In genomic region chr17:14297161-14297851, GRCh38 we compare ENCODE assay signal across 1 cellular context.
TF ChIP-seq lines count a peak whose summit lies in the region.

No MANE protein-coding gene starts in this region.

TF ChIP-seq in HepG2, 621 proteins besides CTCF, POLR2A, EP300 and RAD21 (continued from another document and continues in another):
- no peak for TF ChIP-seq TRAFD1 (CRISPR knock-in tag; IDR thresholded peaks at IDR 0.05; ENCODE audit: borderline replicate concordance)
- TF ChIP-seq DMAP1 (CRISPR knock-in tag; IDR thresholded peaks at IDR 0.05): peak; percentile 40; the same call in 1 of the 2 replicates
- no peak for TF ChIP-seq GRHL1 (CRISPR knock-in tag; conservative IDR thresholded peaks at IDR 0.05)
- TF ChIP-seq KLF6 (CRISPR knock-in tag; IDR thresholded peaks at IDR 0.05): no peak
- TF ChIP-seq ZNF383 (CRISPR knock-in tag; IDR thresholded peaks at IDR 0.05; ENCODE audit: borderline replicate concordance): no peak
- no peak for TF ChIP-seq POLR2AphosphoS5 (IDR thresholded peaks at IDR 0.05; ENCODE audit: low read depth, low read length)
- peak; percentile 82; the same call in 1 of the 2 replicates for TF ChIP-seq ZNF703 (CRISPR knock-in tag; IDR thresholded peaks at IDR 0.05; ENCODE audit: borderline replicate concordance)
- no peak for TF ChIP-seq MLLT10 (CRISPR knock-in tag; IDR thresholded peaks at IDR 0.05)
- no peak for TF ChIP-seq ZBTB39 (CRISPR knock-in tag; IDR thresholded peaks at IDR 0.05)
- TF ChIP-seq ZBTB14 (CRISPR knock-in tag; IDR thresholded peaks at IDR 0.05): no peak
- no peak for TF ChIP-seq CREM (IDR thresholded peaks at IDR 0.05)
- TF ChIP-seq CREM (CRISPR knock-in tag; IDR thresholded peaks at IDR 0.05): no peak
- no peak for TF ChIP-seq LRRFIP1 (CRISPR knock-in tag; conservative IDR thresholded peaks at IDR 0.05)
- TF ChIP-seq ZBTB21 (CRISPR knock-in tag; IDR thresholded peaks at IDR 0.05): no peak
- TF ChIP-seq CBX1 (IDR thresholded peaks at IDR 0.05; ENCODE audit: low read depth): peak; percentile 14
- 0 out of 2 replicates have a peak, but pooled peaks have one; percentile 59 for TF ChIP-seq FIP1L1 (IDR thresholded peaks at IDR 0.05; ENCODE audit: borderline replicate concordance, insufficient read depth, low read depth, low read length)
- no peak for TF ChIP-seq ZNF33A (CRISPR knock-in tag; IDR thresholded peaks at IDR 0.05; ENCODE audit: borderline replicate concordance)
- TF ChIP-seq DMTF1 (CRISPR knock-in tag; IDR thresholded peaks at IDR 0.05): no peak
- TF ChIP-seq TBX2 (CRISPR knock-in tag; IDR thresholded peaks at IDR 0.05; ENCODE audit: borderline replicate concordance): peak; percentile 93
- TF ChIP-seq MATR3 (CRISPR knock-in tag; IDR thresholded peaks at IDR 0.05): no peak
- peak; percentile 64; the same call in 1 of the 2 replicates for TF ChIP-seq ZBTB42 (CRISPR knock-in tag; IDR thresholded peaks at IDR 0.05)
- no peak for TF ChIP-seq TEF (CRISPR knock-in tag; IDR thresholded peaks at IDR 0.05)
- TF ChIP-seq GFI1 (CRISPR knock-in tag; IDR thresholded peaks at IDR 0.05; ENCODE audit: borderline replicate concordance): peak; percentile 44; the same call in 1 of the 2 replicates
- no peak for TF ChIP-seq U2AF2 (IDR thresholded peaks at IDR 0.05; ENCODE audit: low read depth, low read length)
- TF ChIP-seq ZNF883 (CRISPR knock-in tag; IDR thresholded peaks at IDR 0.05; ENCODE audit: not compliant biosample characterization): peak; percentile 67
- TF ChIP-seq FOXK1 (CRISPR knock-in tag; IDR thresholded peaks at IDR 0.05; ENCODE audit: borderline replicate concordance, low read depth): peak; percentile 52; the same call in 1 of the 2 replicates
- TF ChIP-seq PRDM15 (CRISPR knock-in tag; IDR thresholded peaks at IDR 0.05): peak; percentile 69; the same call in 1 of the 2 replicates
- TF ChIP-seq PHF8 (CRISPR knock-in tag; IDR thresholded peaks at IDR 0.05): peak; percentile 75
- TF ChIP-seq TP53 (CRISPR knock-in tag; conservative IDR thresholded peaks at IDR 0.05): no peak
- peak; percentile 88 for TF ChIP-seq ZNF225 (CRISPR knock-in tag; IDR thresholded peaks at IDR 0.05)
- TF ChIP-seq BCL3 (CRISPR knock-in tag; IDR thresholded peaks at IDR 0.05): no peak
- no peak for TF ChIP-seq FOSL1 (CRISPR knock-in tag; IDR thresholded peaks at IDR 0.05; ENCODE audit: borderline replicate concordance)
- TF ChIP-seq ZBTB37 (CRISPR knock-in tag; IDR thresholded peaks at IDR 0.05): no peak
- TF ChIP-seq KDM4B (CRISPR knock-in tag; IDR thresholded peaks at IDR 0.05): no peak
- TF ChIP-seq CBFB (CRISPR knock-in tag; IDR thresholded peaks at IDR 0.05): 0 out of 2 replicates have a peak, but pooled peaks have one; percentile 42
- TF ChIP-seq ZNF235 (CRISPR knock-in tag; IDR thresholded peaks at IDR 0.05; ENCODE audit: borderline replicate concordance): peak; percentile 64; the same call in 1 of the 2 replicates
- TF ChIP-seq ZNF292 (CRISPR knock-in tag; IDR thresholded peaks at IDR 0.05; ENCODE audit: borderline replicate concordance, low read depth): peak; percentile 59; the same call in 1 of the 2 replicates
- no peak for TF ChIP-seq ZBTB44 (CRISPR knock-in tag; IDR thresholded peaks at IDR 0.05)
- TF ChIP-seq POGZ (CRISPR knock-in tag; IDR thresholded peaks at IDR 0.05): peak; percentile 77; the same call in 1 of the 2 replicates
